ENCODE assay signal across 8 cellular contexts in genomic region chr7:97871659-97872024, GRCh38. TPM values are rescaled to one million over a fixed set of nuclear protein-coding genes. Genes with fewer than 3 reads are reported as not detected.
DNase-seq lines count a peak whose midpoint lies in the region; ATAC-seq, FAIRE-seq and TF ChIP-seq lines count a peak whose summit lies in the region.

No MANE protein-coding gene starts in this region.

- ATAC-seq in GM21717 (IDR thresholded peaks at IDR 0.05; ENCODE audit: unreplicated experiment) = peak; percentile 27
- ATAC-seq in stimulated activated memory B cell treated with anti-CD40 and anti-IgM and Interleukin-4, amounts not matched to agents 10 μg/mL and 1 μg/mL and 100 μg/mL, for 72 hours = peak; percentile 44

- H3K4me1 Mint-ChIP-seq in Caco-2 (ENCODE audit: low read depth, unreplicated experiment) = peaks cover 6% of the 10 kb centered on the region
- H3K4me1 Mint-ChIP-seq in astrocyte (ENCODE audit: low read depth, unreplicated experiment) = peaks cover 2% of the 10 kb centered on the region
- H3K4me1 Mint-ChIP-seq in stimulated activated memory B cell treated with anti-CD40 and anti-IgM and Interleukin-4, amounts not matched to agents 10 μg/mL and 1 μg/mL and 100 μg/mL, for 72 hours = peaks cover 17% of the 10 kb centered on the region

- no peaks in the 10 kb centered on the region for H3K79me2 ChIP-seq in astrocyte (ENCODE audit: insufficient read depth, low read length)

- no TSS peak for BruUV-seq in Caco-2 (replicated peaks; lab: Mats Ljungman, UMichigan)

- H3K36me3 Mint-ChIP-seq in Caco-2 (ENCODE audit: insufficient read depth, unreplicated experiment) (peaks cover 51% of the 10 kb centered on the region), astrocyte (ENCODE audit: low read depth, unreplicated experiment) (peaks cover 3% of the 10 kb centered on the region)
- peaks cover 11% of the 10 kb centered on the region for H3K36me3 Mint-ChIP-seq in stimulated activated memory B cell treated with anti-CD40 and anti-IgM and Interleukin-4, amounts not matched to agents 10 μg/mL and 1 μg/mL and 100 μg/mL, for 72 hours

- H3K27ac Mint-ChIP-seq in Caco-2 (ENCODE audit: unreplicated experiment) = peak overlapping the region; percentile 92
- peak overlapping the region; percentile 62 for H3K27ac Mint-ChIP-seq in astrocyte (ENCODE audit: unreplicated experiment)
- H3K27ac Mint-ChIP-seq in stimulated activated memory B cell treated with anti-CD40 and anti-IgM and Interleukin-4, amounts not matched to agents 10 μg/mL and 1 μg/mL and 100 μg/mL, for 72 hours = peak overlapping the region; percentile 85

- H3K9me3 Mint-ChIP-seq in Caco-2 (ENCODE audit: unreplicated experiment) = no peaks in the 10 kb centered on the region
- H3K9me3 Mint-ChIP-seq in astrocyte (ENCODE audit: unreplicated experiment) = peaks cover 2% of the 10 kb centered on the region
- H3K9me3 Mint-ChIP-seq in stimulated activated memory B cell treated with anti-CD40 and anti-IgM and Interleukin-4, amounts not matched to agents 10 μg/mL and 1 μg/mL and 100 μg/mL, for 72 hours = no peaks in the 10 kb centered on the region

- intact Hi-C loops in Caco-2 (cut with micrococcal nuclease; ENCODE audit: unreplicated experiment) = loop anchor here (1.0 to 5.0 kb wide), 6 partner anchors 41 to 1569 kb away; no protein-coding TSS in a partner anchor

- H3K27me3 ChIP-seq in Caco-2 (replicated peaks; ENCODE audit: control insufficient read depth, insufficient read depth, low read length) (no peaks in the 10 kb centered on the region), astrocyte (ENCODE audit: insufficient read depth, low read length) (no peaks in the 10 kb centered on the region), kidney epithelial cell (ENCODE audit: control insufficient read depth, insufficient read depth, low read length) (no peaks in the 10 kb centered on the region)

- no peak for FAIRE-seq in astrocyte (lab: Jason Lieb, UNC)

- DNase-seq in Caco-2 (peak in 1 of 2 experiments; percentile 55), NCI-H510A (lab: John Stamatoyannopoulos, UW) (peak; percentile 23), astrocyte (ENCODE audit: low read depth) (no peak), kidney epithelial cell (ENCODE audit: low read depth) (no peak), KG1 (lab: John Stamatoyannopoulos, UW) (no peak), AML-193 (lab: John Stamatoyannopoulos, UW) (no peak)

- peak overlapping the region; percentile 97 for H2AFZ ChIP-seq in astrocyte (ENCODE audit: low read depth, low read length)

- TF ChIP-seq CTCF in Caco-2 (IDR thresholded peaks at IDR 0.05; ENCODE audit: insufficient read depth in 1 of 2, low read depth in 1 of 2, low read length in 1 of 2, severe bottlenecking in 1 of 2, unreplicated experiment in 1 of 2) (no peak), astrocyte (IDR thresholded peaks at IDR 0.05; ENCODE audit: insufficient read depth, low read depth, low read length) (no peak), kidney epithelial cell (IDR thresholded peaks at IDR 0.05; ENCODE audit: insufficient read depth, low read length, poor library complexity, severe bottlenecking) (no peak)

- POLR2A ChIA-PET in Caco-2 (lab: Charles Lee) = interaction anchor here (1.2 kb wide), 1 partner anchor 754 kb away, joined by 7 read pairs; the partner anchor contains the start of gene SDHAF3

- no peaks in the 10 kb centered on the region for H3K4me1 ChIP-seq in Caco-2
- peaks cover 7% of the 10 kb centered on the region for H3K4me1 ChIP-seq in astrocyte (ENCODE audit: insufficient read depth, low read length)

- H3K4me3 ChIP-seq in Caco-2 (ENCODE audit: low read depth, low read length) (peak overlapping the region; percentile 97), astrocyte (ENCODE audit: insufficient read depth, low read depth, low read length) (peak overlapping the region; percentile 82), kidney epithelial cell (ENCODE audit: low read depth, low read length) (peak overlapping the region; percentile 70)

- CTCF ChIA-PET in Caco-2 (lab: Charles Lee) = interaction anchor here (1.5 kb wide), 1 partner anchor 141 kb away, joined by 14 read pairs; no protein-coding TSS in a partner anchor

- H3K9me3 ChIP-seq in Caco-2 = no peaks in the 10 kb centered on the region
- H3K9me3 ChIP-seq in astrocyte (ENCODE audit: insufficient read depth, low read depth, low read length) = no peaks in the 10 kb centered on the region

- H3K27me3 Mint-ChIP-seq in Caco-2 (ENCODE audit: insufficient read depth, unreplicated experiment) (no peaks in the 10 kb centered on the region), astrocyte (ENCODE audit: low read depth, unreplicated experiment) (peaks cover 8% of the 10 kb centered on the region)
- no peaks in the 10 kb centered on the region for H3K27me3 Mint-ChIP-seq in stimulated activated memory B cell treated with anti-CD40 and anti-IgM and Interleukin-4, amounts not matched to agents 10 μg/mL and 1 μg/mL and 100 μg/mL, for 72 hours

- H3K4me3 Mint-ChIP-seq in Caco-2 (ENCODE audit: unreplicated experiment) (peak overlapping the region; percentile 91), astrocyte (ENCODE audit: unreplicated experiment) (peak overlapping the region; percentile 95)
- peak overlapping the region; percentile 83 for H3K4me3 Mint-ChIP-seq in stimulated activated memory B cell treated with anti-CD40 and anti-IgM and Interleukin-4, amounts not matched to agents 10 μg/mL and 1 μg/mL and 100 μg/mL, for 72 hours

- H4K20me1 ChIP-seq in astrocyte (ENCODE audit: insufficient read depth, low read length) = no peaks in the 10 kb centered on the region

- H3K27ac ChIP-seq in astrocyte (ENCODE audit: low read depth, low read length) = no peak overlapping the region

- H3K9ac ChIP-seq in astrocyte (ENCODE audit: low read length) = peak overlapping the region; percentile 78

- peak overlapping the region; percentile 95 for H3K4me2 ChIP-seq in astrocyte (ENCODE audit: low read length)

- H3K36me3 ChIP-seq in Caco-2 (ENCODE audit: control insufficient read depth, insufficient read depth, low read length) (no peaks in the 10 kb centered on the region), astrocyte (ENCODE audit: insufficient read depth, low read length) (no peaks in the 10 kb centered on the region), kidney epithelial cell (ENCODE audit: control insufficient read depth, insufficient read depth, low read length) (no peaks in the 10 kb centered on the region)

RNA-seq across cellular contexts. Expression of gene ASNS, which starts 0.6 kb away (rescaled TPM):
- total RNA-seq in Caco-2 (2022) = 295 and 374 TPM in 2 replicates
- total RNA-seq in astrocyte = 149 and 155 TPM in 2 replicates
- 232 and 236 TPM in 2 replicates for total RNA-seq in kidney epithelial cell
